9 cellular contexts compared by ENCODE assay signal in genomic region chr7:69508736-69509135, GRCh38.
"Had no signal": no experiment of that assay in that cellular context is flagged by ENCODE, and none has a peak within 500 bp of the region (broad histone marks: within the 10 kb centered on the region; RNA-seq: fewer than 3 reads in every experiment).

No MANE protein-coding gene starts in this region.

- H3K4me3 Mint-ChIP-seq: GM23338, HFFc6 had no signal

- FAIRE-seq: K562 had no signal

- H3K27ac Mint-ChIP-seq: GM23338, HFFc6 had no signal

- H3K4me1 ChIP-seq: HAP-1 had no signal

- H3K36me3 ChIP-seq: HAP-1 had no signal

- H3K9me3 ChIP-seq: HAP-1 had no signal

- ATAC-seq: GM23338, HCT116, K562 had no signal

- H3K4me3 ChIP-seq: GM23338, HAP-1, K562 had no signal

- DNase-seq: H7, HFFc6, IMR-90, KG1 had no signal

- H3K9me3 Mint-ChIP-seq: GM23338 had no signal

- H3K27ac ChIP-seq: HL-60 had no signal
